ENCODE assay signal across 8 cellular contexts in the genomic region with DNA sequence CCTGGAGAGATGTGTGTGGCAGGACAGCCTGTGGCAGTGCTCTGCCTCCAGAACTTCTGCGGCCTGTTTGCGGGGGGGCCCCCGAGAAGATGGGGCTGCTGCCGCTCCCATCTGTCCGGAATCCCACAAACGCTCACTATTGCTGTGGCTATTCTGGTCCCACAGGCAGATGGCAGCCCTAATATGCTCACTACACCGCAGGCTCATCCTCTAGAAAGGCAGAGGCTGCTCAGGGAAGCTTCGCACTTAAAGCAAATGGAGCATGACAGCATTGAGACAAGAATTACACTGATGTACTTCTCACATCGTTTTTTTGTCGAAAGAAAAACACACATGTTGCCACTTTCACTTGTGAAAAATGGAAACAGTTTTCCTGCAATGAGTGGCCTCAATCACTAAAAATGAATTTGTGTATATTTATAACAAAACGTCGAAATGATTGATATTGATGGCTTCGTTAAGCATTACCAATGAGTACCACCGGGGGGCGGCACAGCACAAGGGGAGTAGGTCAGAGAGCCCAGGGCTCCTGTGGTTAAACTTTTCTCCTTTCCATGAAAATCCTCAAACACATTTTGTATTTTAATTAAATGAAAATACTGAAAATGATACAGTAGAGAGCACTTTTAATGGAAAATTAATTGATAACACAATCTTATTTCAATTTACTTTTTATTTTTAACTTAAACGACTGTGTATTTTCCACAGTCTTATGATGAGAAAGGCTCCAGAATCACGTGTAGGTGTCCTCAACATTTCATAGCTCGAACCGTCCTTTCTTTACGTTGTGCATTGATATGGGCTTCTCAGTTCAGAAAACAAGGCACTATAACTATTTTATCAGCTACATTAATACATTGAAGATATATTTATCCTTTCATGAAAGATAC.
DNase-seq lines count a peak whose midpoint lies in the region; ATAC-seq and TF ChIP-seq lines count a peak whose summit lies in the region.

No MANE protein-coding gene starts in this region.

- no peaks in the 10 kb centered on the region for H3K9me3 Mint-ChIP-seq in endothelial cell (ENCODE audit: unreplicated experiment)

- H3K4me1 Mint-ChIP-seq in endothelial cell (ENCODE audit: unreplicated experiment), result no peaks in the 10 kb centered on the region

- no peak overlapping the region for H3K9ac ChIP-seq in mesendoderm (ENCODE audit: low read length)

- H3K4me3 Mint-ChIP-seq in endothelial cell (ENCODE audit: unreplicated experiment), result no peak overlapping the region

- TF ChIP-seq CTCF in endothelial cell (IDR thresholded peaks at IDR 0.05; ENCODE audit: unreplicated experiment), result peak; percentile 92
- TF ChIP-seq CTCF in thyroid gland (IDR thresholded peaks at IDR 0.05), result peak; percentile 68 to 93 (median 81)

- no peak overlapping the region for H3K4me2 ChIP-seq in mesendoderm (ENCODE audit: low read length)

- no peak overlapping the region for H3K23ac ChIP-seq in mesendoderm (ENCODE audit: low read length)

- intact Hi-C loops in thyroid gland (cut with DNase I), result loop anchor here (5.0 kb wide), 1 partner anchor 290 kb away; no protein-coding TSS in a partner anchor

- H3K79me1 ChIP-seq in mesendoderm (ENCODE audit: low read length), result no peaks in the 10 kb centered on the region

- H3K9me3 ChIP-seq in MG63, result no peaks in the 10 kb centered on the region
- no peaks in the 10 kb centered on the region for H3K9me3 ChIP-seq in thyroid gland

- ATAC-seq in GM18867 (IDR thresholded peaks at IDR 0.05; ENCODE audit: unreplicated experiment), result no peak

- no peak overlapping the region for H2BK15ac ChIP-seq in mesendoderm (replicated peaks; ENCODE audit: low read depth)

- no peak for TF ChIP-seq POLR2A in thyroid gland (IDR thresholded peaks at IDR 0.05)

- H3K27ac ChIP-seq in mesendoderm (ENCODE audit: low read depth, low read length) (no peak overlapping the region), thyroid gland (no peak overlapping the region)

- WGBS in mesendoderm (ENCODE audit: extremely low coverage, insufficient coverage, low lambda C conversion rate), result no CpG with 5 or more reads among the region's 20 CpGs
- 37 to 42% methylated on average over 20 of the region's 20 CpGs for WGBS in thyroid gland, 2 donors

- H2AK5ac ChIP-seq in mesendoderm (ENCODE audit: low read length), result no peak overlapping the region

- H3K27me3 ChIP-seq in MG63 (no peaks in the 10 kb centered on the region), mesendoderm (ENCODE audit: insufficient read depth, low read length, poor library complexity) (no peaks in the 10 kb centered on the region), thyroid gland (no peaks in the 10 kb centered on the region)

- H3K27me3 Mint-ChIP-seq in endothelial cell (ENCODE audit: unreplicated experiment), result peaks cover 5% of the 10 kb centered on the region

- peak; percentile 74 for DNase-seq in NCI-H2196 (lab: John Stamatoyannopoulos, UW; ENCODE audit: unreplicated experiment)
- no peak for DNase-seq in NCI-H2196 treated with DMSO at 0.1 percent for 48 hours (lab: John Stamatoyannopoulos, UW; ENCODE audit: unreplicated experiment)
- peak; percentile 38 for DNase-seq in MG63
- peak; percentile 27 for DNase-seq in T1000 (lab: John Stamatoyannopoulos, UW)
- peak; percentile 76 for DNase-seq in endothelial cell (ENCODE audit: low spot score)
- DNase-seq in mesendoderm, result peak; percentile 47
- DNase-seq in thyroid gland, result peak; percentile 51 to 71

- no peak overlapping the region for H2BK120ac ChIP-seq in mesendoderm (ENCODE audit: low read depth, low read length)

- no peak overlapping the region for H3K18ac ChIP-seq in mesendoderm (ENCODE audit: low read length)

- no peaks in the 10 kb centered on the region for H3K36me3 Mint-ChIP-seq in endothelial cell (ENCODE audit: low read depth, unreplicated experiment)

- no peaks in the 10 kb centered on the region for H3K4me1 ChIP-seq in mesendoderm (ENCODE audit: control insufficient read depth, low read depth, low read length)
- H3K4me1 ChIP-seq in thyroid gland, result peaks cover 3 to 4% of the 10 kb centered on the region in 2 donors

- H3K4ac ChIP-seq in mesendoderm (ENCODE audit: low read depth, low read length), result no peak overlapping the region

- H3K56ac ChIP-seq in mesendoderm (ENCODE audit: low read length), result no peak overlapping the region

- H3K27ac Mint-ChIP-seq in endothelial cell (ENCODE audit: unreplicated experiment), result no peak overlapping the region

- H3K4me3 ChIP-seq in MG63, result no peak overlapping the region
- H3K4me3 ChIP-seq in mesendoderm (ENCODE audit: low read length), result no peak overlapping the region
- no peak overlapping the region for H3K4me3 ChIP-seq in thyroid gland (replicated peaks in 1 of 3)

- H4K5ac ChIP-seq in mesendoderm (ENCODE audit: low read length), result no peak overlapping the region

- H4K8ac ChIP-seq in mesendoderm (ENCODE audit: low read depth, low read length), result no peak overlapping the region

- H3K36me3 ChIP-seq in MG63 (no peaks in the 10 kb centered on the region), mesendoderm (ENCODE audit: control insufficient read depth, insufficient read depth, low read length) (no peaks in the 10 kb centered on the region), thyroid gland (no peaks in the 10 kb centered on the region)

- H3K79me2 ChIP-seq in mesendoderm (ENCODE audit: control insufficient read depth, insufficient read depth, low read length), result no peaks in the 10 kb centered on the region

- no peak overlapping the region for H2BK5ac ChIP-seq in mesendoderm (ENCODE audit: low read length)
